Comparison of ENCODE assay signal across 8 cellular contexts in the genomic region with DNA sequence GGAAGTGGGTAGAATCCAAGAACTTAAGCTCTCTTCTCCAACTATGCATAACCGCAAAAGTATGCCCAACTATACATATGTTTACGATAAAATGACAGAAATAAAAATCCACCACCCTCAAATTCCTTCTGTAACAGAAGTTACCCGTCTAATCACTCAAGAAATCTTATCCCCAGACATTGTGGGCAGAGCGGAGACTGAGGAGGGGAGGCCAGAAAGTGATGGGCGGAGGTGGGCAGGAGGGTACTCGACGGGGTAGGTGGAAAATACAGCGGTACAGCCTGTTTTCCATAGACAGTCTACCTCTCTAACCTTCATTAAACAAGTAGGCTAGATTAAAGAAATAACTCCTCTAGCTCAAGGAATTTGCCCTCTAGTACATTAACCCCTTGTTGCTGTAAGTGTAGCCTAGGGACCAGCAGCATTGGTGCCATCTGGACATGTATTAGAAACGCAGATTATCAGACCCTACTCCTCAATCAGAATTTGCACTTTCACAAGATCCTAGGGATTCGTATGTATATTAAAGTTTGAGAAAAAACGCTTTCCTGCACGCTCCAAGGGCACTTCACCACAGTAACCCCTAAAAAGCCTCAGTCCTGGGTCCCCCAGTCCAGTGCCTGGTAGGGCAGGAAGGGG. TPM values are rescaled to one million over a fixed set of nuclear protein-coding genes. Genes with fewer than 3 reads are reported as not detected.
DNase-seq lines count a peak whose midpoint lies in the region; ATAC-seq, FAIRE-seq and TF ChIP-seq lines count a peak whose summit lies in the region.

No MANE protein-coding gene starts in this region.

- no peaks in the 10 kb centered on the region for H3K36me3 Mint-ChIP-seq in activated T-helper 17 cell treated with anti-CD3 and anti-CD28 coated beads, Interleukin-2, amount 50 U/mL, for 72 hours (ENCODE audit: low read depth)

- peaks cover 32% of the 10 kb centered on the region for H3K4me1 ChIP-seq in HepG2 (ENCODE audit: insufficient read depth, low read length)
- no peaks in the 10 kb centered on the region for H3K4me1 ChIP-seq in uterus

- H3K9me3 ChIP-seq in AG04450 (ENCODE audit: control insufficient read depth, insufficient read depth, low read length) (no peaks in the 10 kb centered on the region; the same call in 1 of the 2 replicates), HepG2 (ENCODE audit: low read length) (no peaks in the 10 kb centered on the region), uterus (no peaks in the 10 kb centered on the region)

- H2AFZ ChIP-seq in HepG2 (ENCODE audit: low read length) = peak overlapping the region; percentile 84

- H3K4me3 Mint-ChIP-seq in activated T-helper 17 cell treated with anti-CD3 and anti-CD28 coated beads, Interleukin-2, amount 50 U/mL, for 72 hours = peak overlapping the region; percentile 94

- peak overlapping the region; percentile 65 for H3K4me2 ChIP-seq in HepG2 (ENCODE audit: low read depth, low read length)

- DNase-seq in AG04450 (ENCODE audit: low read depth, low spot score) (no peak), HepG2 (ENCODE audit: low spot score) (no peak), uterus (no peak), HuH-7.5 (ENCODE audit: low spot score) (no peak)
- DNase-seq in activated CD8-positive, alpha-beta memory T cell treated with anti-CD3 and anti-CD28 coated beads, Interleukin-2, amount 50 U/mL, for 4 hours = no peak

- TF ChIP-seq EP300 in HepG2 (IDR thresholded peaks at IDR 0.05; ENCODE audit: low read depth in 2 of 2, low read length in 2 of 2) (no peak), HepG2 (CRISPR knock-in tag; IDR thresholded peaks at IDR 0.05; ENCODE audit: borderline replicate concordance) (no peak)

- no peak for FAIRE-seq in HepG2 (lab: Jason Lieb, UNC)

- H3K4me3 ChIP-seq in AG04450 (ENCODE audit: low read depth, low read length) (peak overlapping the region; percentile 94), HepG2 (replicated peaks in 1 of 3; ENCODE audit: insufficient read depth in 1 of 3, low read depth in 2 of 3, low read length in 3 of 3) (peak overlapping the region; percentile 91 to 93 (median 92)), uterus (peak overlapping the region; percentile 59 to 93)

- H3K79me2 ChIP-seq in HepG2 (ENCODE audit: insufficient read depth, low read length) = peaks cover 39% of the 10 kb centered on the region

- CTCF ChIA-PET in AG04450 (lab: Charles Lee) = interaction anchor here (0.7 to 1.5 kb wide), 7 partner anchors 10 to 138 kb away, joined by 3 to 11 read pairs (median 3); no protein-coding TSS in a partner anchor
- CTCF ChIA-PET in HepG2 (lab: Yijun Ruan, JAX; ENCODE audit: low intra/inter-chr PET ratio, low total read pairs) = no interaction called here

- WGBS in HepG2 (ENCODE audit: low lambda C conversion rate) = 15% methylated on average over 12 of the region's 12 CpGs

- peaks cover 10% of the 10 kb centered on the region; the same call in 1 of the 2 replicates for H4K20me1 ChIP-seq in HepG2 (ENCODE audit: insufficient read depth, low read length)

- BruUV-seq in HepG2 (replicated peaks; lab: Mats Ljungman, UMichigan) = TSS peak; percentile 80

- no peaks in the 10 kb centered on the region for H3K9me3 Mint-ChIP-seq in activated T-helper 17 cell treated with anti-CD3 and anti-CD28 coated beads, Interleukin-2, amount 50 U/mL, for 72 hours

- no peak for TF ChIP-seq CTCF in AG04450 (IDR thresholded peaks at IDR 0.05; ENCODE audit: low read depth, low read length)
- TF ChIP-seq CTCF in HepG2 (CRISPR knock-in tag; IDR thresholded peaks at IDR 0.05) = no peak
- no peak for TF ChIP-seq CTCF in uterus (IDR thresholded peaks at IDR 0.05)

- peaks cover 19% of the 10 kb centered on the region for H3K4me1 Mint-ChIP-seq in activated T-helper 17 cell treated with anti-CD3 and anti-CD28 coated beads, Interleukin-2, amount 50 U/mL, for 72 hours

- no peak overlapping the region for H3K27ac ChIP-seq in AG04450 (ENCODE audit: low read depth, low read length)
- H3K27ac ChIP-seq in HepG2 (ENCODE audit: extremely low read length, insufficient read depth, low read length) = peak overlapping the region; percentile 91
- H3K27ac ChIP-seq in uterus = peak overlapping the region; percentile 95

- ATAC-seq in GM19025 (IDR thresholded peaks at IDR 0.05; ENCODE audit: low read depth, unreplicated experiment) = peak; percentile 9
- ATAC-seq in HG03135 (IDR thresholded peaks at IDR 0.05; ENCODE audit: unreplicated experiment) = peak; percentile 2
- ATAC-seq in activated T-helper 17 cell treated with anti-CD3 and anti-CD28 coated beads, Interleukin-2, amount 50 U/mL, for 72 hours (replicated peaks) = peak; percentile 1
- peak; percentile 26 for ATAC-seq in HepG2

- POLR2A ChIA-PET in AG04450 (lab: Yijun Ruan, JAX) (interaction anchor here (0.6 to 1.6 kb wide), 6 partner anchors 24 to 1880 kb away, joined by 3 to 6 read pairs (median 4); no protein-coding TSS in a partner anchor), HepG2 (lab: Yijun Ruan, JAX) (interaction anchor here (0.7 to 2.0 kb wide), 8 partner anchors 11 to 287 kb away, joined by 3 to 16 read pairs (median 4); a partner anchor contains a TSS)

- H3K9ac ChIP-seq in HepG2 (ENCODE audit: insufficient read depth, low read depth, low read length) = peak overlapping the region; percentile 96

- no peak for TF ChIP-seq RAD21 in HepG2 (CRISPR knock-in tag; IDR thresholded peaks at IDR 0.05)

- H3K27me3 ChIP-seq in AG04450 (ENCODE audit: control insufficient read depth, insufficient read depth, low read length) (no peaks in the 10 kb centered on the region), HepG2 (ENCODE audit: control insufficient read depth in 1 of 2, insufficient read depth in 2 of 2, low read length in 2 of 2) (no peaks in the 10 kb centered on the region; a peak in 1 of 5 replicates), uterus (no peaks in the 10 kb centered on the region)

- H3K36me3 ChIP-seq in HepG2 (replicated peaks in 1 of 2; ENCODE audit: control insufficient read depth in 1 of 2, insufficient read depth in 2 of 2, low read length in 2 of 2) (peaks cover 0 to 1% of the 10 kb centered on the region in 2 experiments; a peak in 1 of 5 replicates), uterus (no peaks in the 10 kb centered on the region)

- in situ Hi-C loops in HepG2 (cut with HindIII; ENCODE audit: extremely low pct_ligation_motif_present, low pct_unique_long_range_greater_than_20kb) = no loop called here

- intact Hi-C loops in HepG2 (cut with micrococcal nuclease; ENCODE audit: unreplicated experiment) = loop anchor here (5.0 kb wide), 2 partner anchors 64 to 124 kb away; a partner anchor contains a TSS
- intact Hi-C loops in uterus (cut with DNase I; ENCODE audit: low total_unique reads) = no loop called here

- H3K27ac Mint-ChIP-seq in activated T-helper 17 cell treated with anti-CD3 and anti-CD28 coated beads, Interleukin-2, amount 50 U/mL, for 72 hours = peak overlapping the region; percentile 92

- H3K27me3 Mint-ChIP-seq in activated T-helper 17 cell treated with anti-CD3 and anti-CD28 coated beads, Interleukin-2, amount 50 U/mL, for 72 hours = no peaks in the 10 kb centered on the region

- TF ChIP-seq POLR2A in HepG2 (IDR thresholded peaks at IDR 0.05; ENCODE audit: insufficient read depth in 1 of 2, low read depth in 2 of 2, low read length in 2 of 2) (no peak), uterus (IDR thresholded peaks at IDR 0.05) (no peak)

RNA-seq across cellular contexts. Expression of a gene that starts 0.6 kb away (rescaled TPM):
- polyA plus RNA-seq in AG04450 (2011; rRNA removed) (0.76 and 1.3 TPM in 2 replicates), HepG2 (2011; rRNA removed) (1.5 and 2.2 TPM in 2 replicates)
- 0.37 and 1.2 TPM in 2 replicates for polyA minus RNA-seq in AG04450 (2011; rRNA and poly(A)+ RNA removed)
- total RNA-seq in activated T-helper 17 cell treated with anti-CD3 and anti-CD28 coated beads, Interleukin-2, amount 50 U/mL, for 72 hours = 1 to 10 TPM; 2.4 TPM
- total RNA-seq in HepG2 (2016; rRNA removed; fragmentation: Illumina TruSeq; extraction: Trizol) (5.7 and 6.6 TPM in 2 replicates), uterus (10 to 100 TPM in 1 of 4 donors, 1 to 10 TPM in 2, not detected in 1; 1.2 to 11.1 (median 1.6) TPM)
- 2.9 and 4.6 TPM in 2 replicates for total RNA-seq in HepG2 (2016; cell fraction: cytosol; rRNA removed; fragmentation: Illumina TruSeq; extraction: Trizol; ENCODE audit: low read depth)
- 6.5 and 7.4 TPM in 2 replicates for total RNA-seq in HepG2 (2016; cell fraction: insoluble cytoplasmic fraction; rRNA removed; fragmentation: Illumina TruSeq; extraction: Trizol)
- 2.8 and 4.0 TPM in 2 replicates for total RNA-seq in HepG2 (2016; cell fraction: membrane; rRNA removed; fragmentation: Illumina TruSeq; extraction: Trizol)
- total RNA-seq in HepG2 (2016; cell fraction: nucleus; rRNA removed; fragmentation: Illumina TruSeq; extraction: Trizol) = 6.1 and 8.7 TPM in 2 replicates
- 1.7 and 4.9 TPM in 2 replicates for polyA plus RNA-seq in HepG2 (2011; cell fraction: cytosol; rRNA removed)
- polyA plus RNA-seq in HepG2 (2011; cell fraction: nucleus; rRNA removed) = 1.1 and 1.6 TPM in 2 replicates
- polyA plus RNA-seq in HepG2 (2012) = 1.6 and 3.5 TPM in 2 replicates
- polyA plus RNA-seq in HepG2 (2016; cell fraction: cytosol; fragmentation: Illumina TruSeq; extraction: Trizol; ENCODE audit: low read depth) = 1.8 and 2.8 TPM in 2 replicates
- polyA plus RNA-seq in HepG2 (2016; cell fraction: insoluble cytoplasmic fraction; fragmentation: Illumina TruSeq; extraction: Trizol; ENCODE audit: low read depth) = 5.9 and 6.8 TPM in 2 replicates
- 2.6 and 3.5 TPM in 2 replicates for polyA plus RNA-seq in HepG2 (2016; cell fraction: membrane; fragmentation: Illumina TruSeq; extraction: Trizol; ENCODE audit: low read depth)
- 1.7 and 7.0 TPM in 2 replicates for polyA plus RNA-seq in HepG2 (2016; cell fraction: nucleus; fragmentation: Illumina TruSeq; extraction: Trizol; ENCODE audit: insufficient read depth, low read depth)
- 0.44 and 1.1 TPM in 2 replicates for polyA minus RNA-seq in HepG2 (2011; rRNA and poly(A)+ RNA removed; ENCODE audit: low replicate concordance)
- polyA minus RNA-seq in HepG2 (2011; cell fraction: cytosol; rRNA and poly(A)+ RNA removed) = 1.6 and 2.0 TPM in 2 replicates
- 8.1 and 9.9 TPM in 2 replicates for polyA minus RNA-seq in HepG2 (2011; cell fraction: nucleus; rRNA and poly(A)+ RNA removed)

RNA-seq across cellular contexts. Expression of a gene that starts 0.7 kb away (rescaled TPM):
- polyA plus RNA-seq in AG04450 (2011; rRNA removed) (35.4 and 50.3 TPM in 2 replicates), HepG2 (2011; rRNA removed) (9.3 and 11.4 TPM in 2 replicates)
- polyA minus RNA-seq in AG04450 (2011; rRNA and poly(A)+ RNA removed) = 39.6 and 67.2 TPM in 2 replicates
- 10 to 100 TPM; 18.7 to 31.2 TPM for total RNA-seq in activated T-helper 17 cell treated with anti-CD3 and anti-CD28 coated beads, Interleukin-2, amount 50 U/mL, for 72 hours
- total RNA-seq in HepG2 (2016; rRNA removed; fragmentation: Illumina TruSeq; extraction: Trizol) (28.8 and 41.9 TPM in 2 replicates), uterus (100 to 1,000 TPM in 1 of 4 donors, 10 to 100 TPM in 3; 24.6 to 103 (median 42.5) TPM)
- total RNA-seq in HepG2 (2016; cell fraction: cytosol; rRNA removed; fragmentation: Illumina TruSeq; extraction: Trizol; ENCODE audit: low read depth) = 57.9 and 65.3 TPM in 2 replicates
- 26.5 and 42.6 TPM in 2 replicates for total RNA-seq in HepG2 (2016; cell fraction: insoluble cytoplasmic fraction; rRNA removed; fragmentation: Illumina TruSeq; extraction: Trizol)
- total RNA-seq in HepG2 (2016; cell fraction: membrane; rRNA removed; fragmentation: Illumina TruSeq; extraction: Trizol) = 20.6 and 24.8 TPM in 2 replicates
- total RNA-seq in HepG2 (2016; cell fraction: nucleus; rRNA removed; fragmentation: Illumina TruSeq; extraction: Trizol) = 35.3 and 36.6 TPM in 2 replicates
- polyA plus RNA-seq in HepG2 (2011; cell fraction: cytosol; rRNA removed) = 5.1 and 8.8 TPM in 2 replicates
- 8.6 and 9.3 TPM in 2 replicates for polyA plus RNA-seq in HepG2 (2011; cell fraction: nucleus; rRNA removed)
- 15.7 and 16.0 TPM in 2 replicates for polyA plus RNA-seq in HepG2 (2012)
- 1.2 and 1.4 TPM in 2 replicates for polyA plus RNA-seq in HepG2 (2016; cell fraction: cytosol; fragmentation: Illumina TruSeq; extraction: Trizol; ENCODE audit: low read depth)
- polyA plus RNA-seq in HepG2 (2016; cell fraction: insoluble cytoplasmic fraction; fragmentation: Illumina TruSeq; extraction: Trizol; ENCODE audit: low read depth) = 28.2 and 30.7 TPM in 2 replicates
- polyA plus RNA-seq in HepG2 (2016; cell fraction: membrane; fragmentation: Illumina TruSeq; extraction: Trizol; ENCODE audit: low read depth) = 4.9 and 5.7 TPM in 2 replicates
- polyA plus RNA-seq in HepG2 (2016; cell fraction: nucleus; fragmentation: Illumina TruSeq; extraction: Trizol; ENCODE audit: insufficient read depth, low read depth) = 31.7 and 38.1 TPM in 2 replicates
- 23.2 and 39.5 TPM in 2 replicates for polyA minus RNA-seq in HepG2 (2011; rRNA and poly(A)+ RNA removed; ENCODE audit: low replicate concordance)
- 17.8 and 20.7 TPM in 2 replicates for polyA minus RNA-seq in HepG2 (2011; cell fraction: cytosol; rRNA and poly(A)+ RNA removed)
- 35.4 and 53.0 TPM in 2 replicates for polyA minus RNA-seq in HepG2 (2011; cell fraction: nucleus; rRNA and poly(A)+ RNA removed)
